21 cellular contexts compared by ENCODE assay signal in the genomic region with DNA sequence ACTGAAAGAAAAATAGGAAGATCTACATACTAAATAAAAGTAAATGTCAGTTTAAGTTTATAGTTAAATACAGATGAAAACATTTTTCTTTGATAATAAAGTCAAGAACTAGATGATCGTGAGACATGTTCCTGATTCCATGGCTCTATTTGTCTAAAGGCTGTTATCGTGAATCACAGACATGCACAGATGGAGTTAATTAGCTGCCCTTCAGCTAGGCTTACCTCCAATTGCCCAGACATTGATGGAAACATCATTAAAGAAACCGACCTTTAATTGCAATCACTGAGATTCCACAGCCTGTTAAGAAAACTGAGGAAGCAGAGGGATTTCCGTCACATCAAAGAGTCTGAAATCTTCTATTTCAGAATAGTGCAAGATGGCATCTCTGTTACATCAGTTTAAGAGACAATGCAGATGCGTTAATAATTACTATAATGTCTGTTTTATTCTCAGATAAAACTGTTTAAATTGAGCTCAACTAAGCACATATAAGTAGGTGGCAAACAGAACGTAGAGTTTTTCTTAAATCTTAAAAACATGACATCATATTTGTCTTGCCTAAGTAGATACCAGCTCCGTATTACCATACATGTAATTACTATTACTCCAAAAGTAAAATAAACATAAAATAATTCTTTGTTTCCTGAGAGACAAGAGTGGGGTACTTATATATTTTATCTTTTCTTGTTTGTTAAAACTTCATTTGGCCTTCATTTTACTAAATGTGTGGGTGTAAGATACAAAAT.
"Had no signal": no experiment of that assay in that cellular context is flagged by ENCODE, and none has a peak within 500 bp of the region (broad histone marks: within the 10 kb centered on the region; RNA-seq: fewer than 3 reads in every experiment).

No MANE protein-coding gene starts in this region.

- H3K27ac ChIP-seq: gastrocnemius medialis, heart left ventricle, left lung, parathyroid adenoma, sigmoid colon, spleen, thoracic aorta, upper lobe of left lung had no signal

- H2AFZ ChIP-seq: parathyroid adenoma had no signal

- H3K27me3 ChIP-seq: gastrocnemius medialis, left lung, sigmoid colon, spleen, upper lobe of left lung had no signal

- H3K79me2 ChIP-seq: parathyroid adenoma had no signal

- ATAC-seq: activated T-cell treated with anti-CD3 and anti-CD28 coated beads, Interleukin-2, amount 50 U/mL, for 4 hours; gastrocnemius medialis; heart left ventricle; left lung; stimulated activated naive B cell treated with anti-CD40 and anti-IgM and Interleukin-4, amounts not matched to agents 10 μg/mL and 1 μg/mL and 100 μg/mL, for 72 hours had no signal

- H3K36me3 Mint-ChIP-seq: brain had no signal

- H3K4me1 Mint-ChIP-seq: activated CD4-positive, alpha-beta T cell treated with anti-CD3 and anti-CD28 coated beads, Interleukin-2, amount 10 ng/mL, durations not matched to agents 7 days and 5 days; brain; nephron; stimulated activated naive B cell treated with anti-CD40 and anti-IgM and Interleukin-4, amounts not matched to agents 10 μg/mL and 1 μg/mL and 100 μg/mL, for 72 hours had no signal

- H3K27ac Mint-ChIP-seq: activated CD4-positive, alpha-beta T cell treated with anti-CD3 and anti-CD28 coated beads, Interleukin-2, amount 10 ng/mL, durations not matched to agents 7 days and 5 days; activated naive CD4-positive, alpha-beta T cell treated with anti-CD3 and anti-CD28 coated beads for 36 hours; nephron; stimulated activated naive B cell treated with anti-CD40 and anti-IgM and Interleukin-4, amounts not matched to agents 10 μg/mL and 1 μg/mL and 100 μg/mL, for 72 hours had no signal

- H3K9me3 ChIP-seq: gastrocnemius medialis, sigmoid colon, thoracic aorta, upper lobe of left lung had no signal

- H3K9ac ChIP-seq: parathyroid adenoma had no signal

- H3K4me1 ChIP-seq: gastrocnemius medialis, heart left ventricle, left lung, parathyroid adenoma, spleen, upper lobe of left lung had no signal

- H3K4me3 ChIP-seq: gastrocnemius medialis, heart left ventricle, left lung, sigmoid colon, spleen, thoracic aorta, upper lobe of left lung had no signal

- H3K36me3 ChIP-seq: gastrocnemius medialis, heart left ventricle, left lung, sigmoid colon, spleen, thoracic aorta, upper lobe of left lung had no signal

- H3K4me3 Mint-ChIP-seq: activated CD4-positive, alpha-beta T cell treated with anti-CD3 and anti-CD28 coated beads, Interleukin-2, amount 10 ng/mL, durations not matched to agents 7 days and 5 days; activated naive CD4-positive, alpha-beta T cell treated with anti-CD3 and anti-CD28 coated beads for 36 hours; activated T-cell treated with anti-CD3 and anti-CD28 coated beads, Interleukin-2, amount 50 U/mL, for 4 hours; nephron; stimulated activated naive B cell treated with anti-CD40 and anti-IgM and Interleukin-4, amounts not matched to agents 10 μg/mL and 1 μg/mL and 100 μg/mL, for 72 hours had no signal

- DNase-seq: activated CD4-positive, alpha-beta T cell treated with anti-CD3 and anti-CD28 coated beads, Interleukin-2, amount 10 ng/mL, durations not matched to agents 7 days and 5 days; activated CD8-positive, alpha-beta memory T cell treated with anti-CD3 and anti-CD28 coated beads, Interleukin-2, amount 50 U/mL, for 4 hours; activated naive CD4-positive, alpha-beta T cell treated with anti-CD3 and anti-CD28 coated beads for 36 hours; activated T-cell treated with anti-CD3 and anti-CD28 coated beads, Interleukin-2, amount 50 U/mL, for 4 hours; anterior cingulate cortex; caudate nucleus; gastrocnemius medialis; heart left ventricle; kidney; left lung; midbrain; sigmoid colon; spleen; stimulated activated naive B cell treated with anti-CD40 and anti-IgM and Interleukin-4, amounts not matched to agents 10 μg/mL and 1 μg/mL and 100 μg/mL, for 72 hours; T1000; upper lobe of left lung had no signal

- FAIRE-seq: colon, kidney had no signal
